1 cellular context compared by ENCODE assay signal in genomic region chr20:6766433-6766832, GRCh38.
TF ChIP-seq lines count a peak whose summit lies in the region.

No MANE protein-coding gene starts in this region.

TF ChIP-seq in H1, 55 proteins besides CTCF, POLR2A, EP300 and RAD21:
- TF ChIP-seq GABPA (IDR thresholded peaks at IDR 0.05; ENCODE audit: borderline replicate concordance, insufficient read depth, low read length) (no peak), HDAC6 (IDR thresholded peaks at IDR 0.05; ENCODE audit: low read depth, low read length) (no peak), ATF3 (IDR thresholded peaks at IDR 0.05; ENCODE audit: insufficient read depth, low read depth, low read length) (no peak), JUND (IDR thresholded peaks at IDR 0.05; ENCODE audit: low read length) (no peak), SIN3A (conservative IDR thresholded peaks at IDR 0.05 in 1 of 2, IDR thresholded peaks at IDR 0.05 in 1 of 2; ENCODE audit: low read depth in 1 of 2, low read length in 2 of 2) (no peak), EZH2 (IDR thresholded peaks at IDR 0.05; ENCODE audit: low read depth, low read length, severe bottlenecking) (no peak), SP2 (IDR thresholded peaks at IDR 0.05; ENCODE audit: low read length) (no peak), EGR1 (IDR thresholded peaks at IDR 0.05; ENCODE audit: borderline replicate concordance, low read depth, low read length) (no peak), SRF (IDR thresholded peaks at IDR 0.05; ENCODE audit: low read depth, low read length) (no peak), BRCA1 (IDR thresholded peaks at IDR 0.05; ENCODE audit: low read depth, low read length) (no peak), TEAD4 (IDR thresholded peaks at IDR 0.05; ENCODE audit: low read depth, low read length) (no peak)
